ENCODE assay signal across 19 cellular contexts in genomic region chr12:94707892-94708291, GRCh38. TPM values are rescaled to one million over a fixed set of nuclear protein-coding genes. Genes with fewer than 3 reads are reported as not detected.
DNase-seq lines count a peak whose midpoint lies in the region; ATAC-seq, FAIRE-seq and TF ChIP-seq lines count a peak whose summit lies in the region.
"Had no signal": no experiment of that assay in that cellular context is flagged by ENCODE, and none has a peak within 500 bp of the region (broad histone marks: within the 10 kb centered on the region; RNA-seq: fewer than 3 reads in every experiment).

No MANE protein-coding gene starts in this region.

- H3K4me3 ChIP-seq in choroid plexus epithelial cell (ENCODE audit: low read depth, low read length) (no peak overlapping the region), pancreas (no peak overlapping the region)
- H3K4me3 ChIP-seq: neural progenitor cell, skin epidermis had no signal

- H3K4me1 ChIP-seq in pancreas, result peaks cover 3 to 11% (median 5%) of the 10 kb centered on the region in 3 donors

- WGBS in pancreas, 2 donors, result 56 to 62% methylated on average over 9 of the region's 9 CpGs

- no peak for TF ChIP-seq CTCF in choroid plexus epithelial cell (conservative IDR thresholded peaks at IDR 0.05; ENCODE audit: low read depth, low read length)
- no peak for TF ChIP-seq CTCF in pancreas (IDR thresholded peaks at IDR 0.05)

- intact Hi-C loops in left cardiac atrium (cut with DNase I), result no loop called here
- intact Hi-C loops in pancreas (cut with DNase I), result no loop called here

- FAIRE-seq in pancreas (lab: Jason Lieb, UNC), result peak; percentile 45

- no peak overlapping the region for H3K27ac ChIP-seq in pancreas
- H3K27ac ChIP-seq: KMS-11, neural progenitor cell, skin epidermis had no signal

- peaks cover 0 to 3% (median 0%) of the 10 kb centered on the region in 4 donors for H3K27me3 ChIP-seq in pancreas
- H3K27me3 ChIP-seq: neural progenitor cell had no signal

- ATAC-seq in left cardiac atrium, result peak; percentile 76 to 86
- ATAC-seq in pancreas, result no peak
- no peak for ATAC-seq in HG02588 (IDR thresholded peaks at IDR 0.05; ENCODE audit: unreplicated experiment)
- ATAC-seq in HG02884 (IDR thresholded peaks at IDR 0.05; ENCODE audit: unreplicated experiment), result no peak
- ATAC-seq in HG02840 (IDR thresholded peaks at IDR 0.05; ENCODE audit: low FRiP score, unreplicated experiment), result no peak
- ATAC-seq: effector memory CD8-positive, alpha-beta T cell; HCT116; left lobe of liver had no signal

- no peaks in the 10 kb centered on the region for H3K36me3 ChIP-seq in pancreas
- H3K36me3 ChIP-seq: neural progenitor cell had no signal

- no peaks in the 10 kb centered on the region for H3K9me3 ChIP-seq in pancreas

- DNase-seq in choroid plexus epithelial cell (ENCODE audit: low read depth) (peak; percentile 96), left cardiac atrium (peak; percentile 54), pancreas (no peak), AG08395 (ENCODE audit: low spot score) (no peak)
- DNase-seq: activated CD4-positive, alpha-beta T cell treated with anti-CD3 and anti-CD28 coated beads, Interleukin-2, amount 50 U/mL, for 1 hour; CD4-positive, alpha-beta T cell; effector memory CD8-positive, alpha-beta T cell; head of caudate nucleus; NCI-H1436 treated with DMSO at 0.1 percent for 48 hours; T1000 had no signal

RNA-seq across cellular contexts. Expression of gene TMCC3, which starts 57.5 kb away (rescaled TPM):
- total RNA-seq in left cardiac atrium (1 to 10 TPM; 4.9 to 5.7 TPM), pancreas (1 to 10 TPM; 1.2 to 6.9 (median 2.3) TPM)
- 1 to 10 TPM; 1.0 to 3.5 TPM for polyA plus RNA-seq in pancreas
- total RNA-seq: NCI-H460 had no signal

Comparison
In these comparisons a context has a peak if more than half of its experiments do, and no peak if none do; other contexts are left out.
1. DNase-seq: peak in choroid plexus epithelial cell (single experiment) and left cardiac atrium (single experiment); none in pancreas (0 of 6) and AG08395 (single experiment).
2. ATAC-seq: peak in left cardiac atrium (2 of 2); none in pancreas (0 of 4), HG02588 (single experiment), HG02884 (single experiment) and HG02840 (single experiment).